In the genomic region with DNA sequence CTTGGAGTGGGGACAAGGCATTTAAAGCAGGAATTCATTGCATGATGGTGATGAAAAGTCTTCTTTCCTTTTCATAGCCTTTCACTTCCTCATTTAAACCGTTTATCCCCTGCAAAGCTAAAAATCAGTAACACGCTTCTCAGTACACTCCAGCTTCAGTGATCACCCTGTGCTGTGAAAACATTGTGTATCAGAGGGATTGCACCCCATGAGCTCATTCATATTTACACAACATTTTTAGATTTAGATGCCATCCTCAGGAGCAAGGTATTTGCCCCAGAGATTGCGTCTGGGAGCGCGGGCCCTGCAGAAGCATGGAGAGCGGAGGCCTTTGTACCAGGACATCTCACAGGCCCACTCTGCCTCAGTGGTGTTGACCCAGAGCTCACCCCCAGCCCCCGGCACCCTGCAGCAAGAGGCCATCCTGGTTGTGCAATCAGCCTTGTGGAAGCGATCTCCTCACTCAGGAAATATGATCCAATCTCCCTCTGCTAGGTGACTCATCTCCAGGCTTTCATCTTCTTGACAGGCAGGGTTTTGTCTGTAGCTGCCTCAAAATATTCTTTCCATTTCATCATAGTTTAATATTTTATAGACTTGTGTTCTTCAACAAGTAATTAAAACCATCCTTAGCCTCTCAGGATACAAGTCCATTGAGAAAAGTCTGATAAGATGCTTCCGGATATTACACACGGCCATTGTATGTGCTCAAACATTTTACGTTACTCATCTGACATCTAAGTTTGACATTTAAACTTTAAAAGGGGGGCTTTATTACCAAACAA, we compare ENCODE assay signal across 1 cellular context.
A peak's percentile ranks its signal among the peaks of the same experiment; 100 is the strongest.
TF ChIP-seq lines count a peak whose summit lies in the region.

No MANE protein-coding gene starts in this region.

TF ChIP-seq in K562, 482 proteins besides CTCF, POLR2A, EP300 and RAD21:
- TF ChIP-seq ATF3 (IDR thresholded peaks at IDR 0.05): peak; percentile 85
- TF ChIP-seq ATF3 (CRISPR knock-in tag; conservative IDR thresholded peaks at IDR 0.05): no peak
- peak; percentile 19; the same call in 1 of the 2 replicates for TF ChIP-seq ARID1B (IDR thresholded peaks at IDR 0.05)
- peak; percentile 88 for TF ChIP-seq FOSL1 (tag; conservative IDR thresholded peaks at IDR 0.05)
- no peak for TF ChIP-seq ZNF778 (CRISPR knock-in tag; IDR thresholded peaks at IDR 0.05)
- TF ChIP-seq TEAD4 (IDR thresholded peaks at IDR 0.05; ENCODE audit: low read length): no peak
- no peak for TF ChIP-seq TEAD4 (CRISPR knock-in tag; IDR thresholded peaks at IDR 0.05; ENCODE audit: borderline replicate concordance)
- TF ChIP-seq SPI1 (IDR thresholded peaks at IDR 0.05; ENCODE audit: borderline replicate concordance, low read depth, low read length): peak; percentile 76
- TF ChIP-seq JUN (IDR thresholded peaks at IDR 0.05; ENCODE audit: borderline replicate concordance, low read depth, low read length): peak; percentile 65
- TF ChIP-seq JUN (CRISPR knock-in tag; IDR thresholded peaks at IDR 0.05; ENCODE audit: borderline replicate concordance): no peak
- peak; percentile 39; the same call in 1 of the 2 replicates for TF ChIP-seq ATF7 (IDR thresholded peaks at IDR 0.05)
- TF ChIP-seq CEBPB (tag; IDR thresholded peaks at IDR 0.05): peak; percentile 92
- peak; percentile 54 for TF ChIP-seq MEIS2 (IDR thresholded peaks at IDR 0.05; ENCODE audit: partially characterized antibody)
- TF ChIP-seq TRIM24 (IDR thresholded peaks at IDR 0.05): peak in 1 of 2 experiments; percentile 40; a peak in 1 of 4 replicates
- TF ChIP-seq KLF13 (tag; IDR thresholded peaks at IDR 0.05; ENCODE audit: borderline replicate concordance, low read depth): no peak
- peak; percentile 84 for TF ChIP-seq JUND (IDR thresholded peaks at IDR 0.05; ENCODE audit: borderline replicate concordance, low read depth, low read length)
- TF ChIP-seq JUND (tag; IDR thresholded peaks at IDR 0.05; ENCODE audit: borderline replicate concordance, low read depth, low read length): peak; percentile 75; the same call in 1 of the 3 replicates
- peak; percentile 38; the same call in 1 of the 2 replicates for TF ChIP-seq CEBPG (CRISPR knock-in tag; IDR thresholded peaks at IDR 0.05)
- TF ChIP-seq CEBPG (tag; conservative IDR thresholded peaks at IDR 0.05 in 1 of 2, IDR thresholded peaks at IDR 0.05 in 1 of 2): peak; percentile 92 to 96
- TF ChIP-seq, protein P1, sequence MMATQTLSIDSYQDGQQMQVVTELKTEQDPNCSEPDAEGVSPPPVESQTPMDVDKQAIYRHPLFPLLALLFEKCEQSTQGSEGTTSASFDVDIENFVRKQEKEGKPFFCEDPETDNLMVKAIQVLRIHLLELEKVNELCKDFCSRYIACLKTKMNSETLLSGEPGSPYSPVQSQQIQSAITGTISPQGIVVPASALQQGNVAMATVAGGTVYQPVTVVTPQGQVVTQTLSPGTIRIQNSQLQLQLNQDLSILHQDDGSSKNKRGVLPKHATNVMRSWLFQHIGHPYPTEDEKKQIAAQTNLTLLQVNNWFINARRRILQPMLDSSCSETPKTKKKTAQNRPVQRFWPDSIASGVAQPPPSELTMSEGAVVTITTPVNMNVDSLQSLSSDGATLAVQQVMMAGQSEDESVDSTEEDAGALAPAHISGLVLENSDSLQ (IDR thresholded peaks at IDR 0.05): peak; percentile 57; the same call in 1 of the 2 replicates
- no peak for TF ChIP-seq NFXL1 (CRISPR knock-in tag; IDR thresholded peaks at IDR 0.05)
- peak; percentile 52; the same call in 1 of the 2 replicates for TF ChIP-seq MECOM (CRISPR knock-in tag; IDR thresholded peaks at IDR 0.05)
